1 cellular context compared by ENCODE assay signal in the genomic region with DNA sequence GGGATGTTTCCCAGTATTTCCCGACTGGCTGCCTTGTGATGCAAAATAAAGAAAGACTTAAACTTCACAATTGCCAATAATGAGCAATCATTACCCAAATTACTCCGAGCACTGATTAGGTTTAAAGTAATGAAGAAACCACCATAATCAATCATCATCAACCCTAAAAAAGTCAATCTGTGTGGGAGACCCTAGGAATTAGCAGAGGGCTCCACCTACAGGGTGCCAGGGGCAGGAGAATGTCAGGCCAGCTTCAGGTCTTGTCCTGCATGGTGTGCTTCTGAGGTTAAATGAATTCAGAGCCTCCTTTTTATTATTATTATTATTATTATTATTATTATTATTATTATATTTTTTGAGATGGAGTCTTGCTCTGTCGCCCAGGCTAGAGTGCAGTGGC.
TF ChIP-seq lines count a peak whose summit lies in the region.

No MANE protein-coding gene starts in this region.

TF ChIP-seq in GM23338, 12 proteins besides CTCF, POLR2A, EP300 and RAD21 (continued from another document):
- TF ChIP-seq REST (IDR thresholded peaks at IDR 0.05; ENCODE audit: unreplicated experiment) (no peak), CREB1 (CRISPR knock-in tag; IDR thresholded peaks at IDR 0.05; ENCODE audit: low read depth) (no peak), ZNF462 (CRISPR knock-in tag; IDR thresholded peaks at IDR 0.05) (no peak), EZH2 (IDR thresholded peaks at IDR 0.05; ENCODE audit: low read depth, unreplicated experiment) (no peak), JUNB (IDR thresholded peaks at IDR 0.05; ENCODE audit: unreplicated experiment) (no peak), ZNF331 (CRISPR knock-in tag; IDR thresholded peaks at IDR 0.05; ENCODE audit: low read depth) (no peak), EZH2phosphoT487 (IDR thresholded peaks at IDR 0.05; ENCODE audit: unreplicated experiment) (no peak), STAT1 (IDR thresholded peaks at IDR 0.05; ENCODE audit: unreplicated experiment) (no peak)
TF ChIP-seq in GM23338: peak in this region for 0.
